ENCODE assay signal across 8 cellular contexts in genomic region chr20:59940956-59941294, GRCh38. TPM values are rescaled to one million over a fixed set of nuclear protein-coding genes. Genes with fewer than 3 reads are reported as not detected.
DNase-seq lines count a peak whose midpoint lies in the region; ATAC-seq, FAIRE-seq and TF ChIP-seq lines count a peak whose summit lies in the region.

No MANE protein-coding gene starts in this region.

- peak overlapping the region; percentile 74 to 93 (median 89) for H3K4me3 ChIP-seq in BLaER1 treated with 17β-estradiol and CSF1 and Interleukin-3, amounts not matched to agents 10 nM and 100 nM
- H3K4me3 ChIP-seq in GM12878 = peak overlapping the region; percentile 99
- peak overlapping the region; percentile 84 for H3K4me3 ChIP-seq in mononuclear cell (ENCODE audit: low read length)

- no peak; a peak in 1 of 4 replicates for TF ChIP-seq EP300 in GM12878 (IDR thresholded peaks at IDR 0.05; ENCODE audit: borderline replicate concordance in 1 of 2, control insufficient read depth in 1 of 2, low read depth in 2 of 2, low read length in 2 of 2)

- no TSS peak for BruUV-seq in GM12878 (replicated peaks; lab: Mats Ljungman, UMichigan)

- H3K9me3 ChIP-seq in BLaER1 treated with 17β-estradiol and CSF1 and Interleukin-3, amounts not matched to agents 10 nM and 100 nM (replicated peaks in 1 of 11) = no peaks in the 10 kb centered on the region
- H3K9me3 ChIP-seq in GM12878 (replicated peaks; ENCODE audit: control insufficient read depth, insufficient read depth, low read length) (no peaks in the 10 kb centered on the region), mononuclear cell (ENCODE audit: low read depth, low read length) (no peaks in the 10 kb centered on the region)

- peak overlapping the region; percentile 85 to 97 (median 93) for H3K4me2 ChIP-seq in BLaER1 treated with 17β-estradiol and CSF1 and Interleukin-3, amounts not matched to agents 10 nM and 100 nM
- peak overlapping the region; percentile 97 for H3K4me2 ChIP-seq in GM12878 (ENCODE audit: control insufficient read depth, insufficient read depth)

- POLR2A ChIA-PET in GM12878 (lab: Charles Lee) = interaction anchor here (0.7 to 1.3 kb wide), 2 partner anchors 8 to 1600 kb away, joined by 3 read pairs; no protein-coding TSS in a partner anchor

- ATAC-seq in HG02610 (IDR thresholded peaks at IDR 0.05; ENCODE audit: unreplicated experiment) = peak; percentile 1
- no peak; the same call in 2 of the 3 replicates for ATAC-seq in GM12878

- CTCF ChIA-PET in GM12878 (lab: Yijun Ruan, JAX) = interaction anchor here (1.0 to 9.5 kb wide), 4 partner anchors 9 to 270 kb away, joined by 3 to 173 read pairs (median 4); no protein-coding TSS in a partner anchor

- TF ChIP-seq POLR2A in GM12878 (IDR thresholded peaks at IDR 0.05; ENCODE audit: low read depth, low read length) (no peak), erythroblast (IDR thresholded peaks at IDR 0.05; ENCODE audit: low read length) (no peak)

- TF ChIP-seq RAD21 in GM12878 (IDR thresholded peaks at IDR 0.05; ENCODE audit: insufficient read depth, low read depth, low read length) = no peak

- H3K9ac ChIP-seq in BLaER1 treated with 17β-estradiol and CSF1 and Interleukin-3, amounts not matched to agents 10 nM and 100 nM = peak overlapping the region; percentile 80 to 91 (median 84)
- H3K9ac ChIP-seq in GM12878 (ENCODE audit: control insufficient read depth, insufficient read depth, low read length) = peak overlapping the region; percentile 74

- no peak for FAIRE-seq in GM12878 (lab: Jason Lieb, UNC)

- TF ChIP-seq CTCF in GM12878 (IDR thresholded peaks at IDR 0.05 in 2 of 3, conservative IDR thresholded peaks at IDR 0.05 in 1 of 3; ENCODE audit: control insufficient read depth in 2 of 3, extremely low read depth in 1 of 3, insufficient read depth in 1 of 3, low read depth in 3 of 3, low read length in 3 of 3) = no peak

- in situ Hi-C loops in GM12878 (cut with MboI) = no loop called here

- intact Hi-C loops in GM12878 (cut with micrococcal nuclease; ENCODE audit: unreplicated experiment) = loop anchor here (10.0 kb wide), 1 partner anchor 114 kb away; no protein-coding TSS in a partner anchor

- DNase-seq in GM12878 (ENCODE audit: low read depth, low spot score) (no peak), NCI-H2196 treated with DMSO at 0.1 percent for 48 hours (lab: John Stamatoyannopoulos, UW; ENCODE audit: unreplicated experiment) (no peak), SIG-M5 treated with dmso at 0.1 percent for 504 hours (lab: John Stamatoyannopoulos, UW; ENCODE audit: unreplicated experiment) (no peak), erythroblast (lab: John Stamatoyannopoulos, UW) (no peak)
- no peak for DNase-seq in activated CD4-positive, alpha-beta T cell treated with anti-CD3 and anti-CD28 coated beads, Interleukin-2, amount 50 U/mL, for 48 hours

- H3K27me3 ChIP-seq in BLaER1 treated with 17β-estradiol and CSF1 and Interleukin-3, amounts not matched to agents 10 nM and 100 nM = no peaks in the 10 kb centered on the region
- H3K27me3 ChIP-seq in GM12878 (replicated peaks in 1 of 2; ENCODE audit: control insufficient read depth in 2 of 2, insufficient read depth in 2 of 2, low read length in 1 of 2) = no peaks in the 10 kb centered on the region
- H3K27me3 ChIP-seq in mononuclear cell (ENCODE audit: insufficient read depth, low read length) = no peaks in the 10 kb centered on the region

- H4K20me1 ChIP-seq in BLaER1 treated with 17β-estradiol and CSF1 and Interleukin-3, amounts not matched to agents 10 nM and 100 nM = peaks cover 17 to 36% (median 26%) of the 10 kb centered on the region in 11 experiments; a peak in 15 of 22 replicates
- no peaks in the 10 kb centered on the region for H4K20me1 ChIP-seq in GM12878 (ENCODE audit: control insufficient read depth, insufficient read depth)

- H3K36me3 ChIP-seq in BLaER1 treated with 17β-estradiol and CSF1 and Interleukin-3, amounts not matched to agents 10 nM and 100 nM = peaks cover 17 to 48% (median 35%) of the 10 kb centered on the region in 11 experiments
- peaks cover 0 to 1% of the 10 kb centered on the region in 2 experiments; a peak in 1 of 4 replicates for H3K36me3 ChIP-seq in GM12878 (ENCODE audit: control insufficient read depth in 2 of 2, insufficient read depth in 2 of 2, low read length in 1 of 2)

- peaks cover 41 to 52% (median 48%) of the 10 kb centered on the region in 10 experiments for H3K4me1 ChIP-seq in BLaER1 treated with 17β-estradiol and CSF1 and Interleukin-3, amounts not matched to agents 10 nM and 100 nM
- H3K4me1 ChIP-seq in GM12878 (ENCODE audit: control insufficient read depth, insufficient read depth, low read length) = peaks cover 10% of the 10 kb centered on the region
- H3K4me1 ChIP-seq in mononuclear cell (ENCODE audit: insufficient read depth, low read length) = peaks cover 49% of the 10 kb centered on the region

- H3K79me2 ChIP-seq in GM12878 (ENCODE audit: control insufficient read depth, insufficient read depth, low read length) = peaks cover 14% of the 10 kb centered on the region

- RAD21 ChIA-PET in GM12878 (lab: Charles Lee; ENCODE audit: unreplicated experiment) = interaction anchor here (0.9 to 1.2 kb wide), 4 partner anchors 9 to 117 kb away, joined by 3 to 4 read pairs (median 4); no protein-coding TSS in a partner anchor

- H2AFZ ChIP-seq in GM12878 (ENCODE audit: control insufficient read depth, low read depth, low read length) = peak overlapping the region; percentile 98

- WGBS in GM12878 (ENCODE audit: insufficient coverage, insufficient replicate concordance, low lambda C conversion rate, missing lambda C conversion rate) = 0% methylated on average over 4 of the region's 4 CpGs

- peak overlapping the region; percentile 82 to 95 (median 88) for H3K27ac ChIP-seq in BLaER1 treated with 17β-estradiol and CSF1 and Interleukin-3, amounts not matched to agents 10 nM and 100 nM
- H3K27ac ChIP-seq in GM12878 (ENCODE audit: control insufficient read depth, insufficient read depth) = peak overlapping the region; percentile 93

- SMC1A ChIA-PET in GM12878 (lab: Charles Lee; ENCODE audit: uncharacterized antibody, unreplicated experiment) = interaction anchor here (0.7 to 2.5 kb wide), 5 partner anchors 9 to 188 kb away, joined by 3 to 8 read pairs (median 5); no protein-coding TSS in a partner anchor

RNA-seq across cellular contexts. Expression of gene FAM217B, which starts 0.7 kb away (rescaled TPM):
- total RNA-seq in GM12878 (2013; cell fraction: nucleolus; rRNA removed) = 7.7 and 9.7 TPM in 2 replicates
- 8.9 and 9.1 TPM in 2 replicates for total RNA-seq in GM12878 (2014; rRNA removed)
- 6.0 and 6.8 TPM in 2 replicates for total RNA-seq in GM12878 (2014; rRNA removed; fragmentation: Illumina TruSeq; extraction: Trizol)
- total RNA-seq in GM12878 (2021) = 15.1 and 16.0 TPM in 2 replicates
- polyA plus RNA-seq in GM12878 (2011; ENCODE audit: low read depth) = 3.0 TPM
- polyA plus RNA-seq in GM12878 (2011; rRNA removed) = 14.5 and 25.4 TPM in 2 replicates
- polyA plus RNA-seq in GM12878 (2011; cell fraction: cytosol; rRNA removed) = 6.9 and 7.1 TPM in 2 replicates
- polyA plus RNA-seq in GM12878 (2011; cell fraction: nucleus; rRNA removed) = 4.2 and 4.4 TPM in 2 replicates
- polyA plus RNA-seq in GM12878 (2012) = 5.7 and 6.1 TPM in 2 replicates
- 11.2 and 14.2 TPM in 2 replicates for polyA plus RNA-seq in GM12878 (2014; fragmentation: Illumina TruSeq; extraction: Trizol)
- 1 to 10 TPM; 6.3 to 6.8 TPM for polyA plus RNA-seq in GM12878 (2014; fragmentation: Nextera tagmentation; extraction: Ambion mirVana)
- 6.8 and 10.0 TPM in 2 replicates for polyA plus RNA-seq in GM12878 (2014; rRNA removed)
- polyA plus RNA-seq in GM12878 (2016; fragmentation: Nextera tagmentation; extraction: Ambion mirVana) = 10 to 100 TPM; 17.5 to 18.3 TPM
- polyA minus RNA-seq in GM12878 (2011; rRNA and poly(A)+ RNA removed) = 9.1 and 11.4 TPM in 2 replicates
- 3.7 and 5.0 TPM in 2 replicates for polyA minus RNA-seq in GM12878 (2011; cell fraction: cytosol; rRNA and poly(A)+ RNA removed)
- polyA minus RNA-seq in GM12878 (2011; cell fraction: nucleus; rRNA and poly(A)+ RNA removed) = 7.1 and 8.5 TPM in 2 replicates
- total RNA-seq in mononuclear cell = 8.3 TPM

RNA-seq across cellular contexts. Expression of gene PPP1R3D, which starts 0.8 kb away (rescaled TPM):
- 6.3 and 6.8 TPM in 2 replicates for total RNA-seq in GM12878 (2013; cell fraction: nucleolus; rRNA removed)
- total RNA-seq in GM12878 (2014; rRNA removed) (4.4 TPM in 2 replicates), GM12878 (2014; rRNA removed; fragmentation: Illumina TruSeq; extraction: Trizol) (3.3 and 3.6 TPM in 2 replicates), GM12878 (2021) (4.8 and 5.1 TPM in 2 replicates), mononuclear cell (6.7 TPM)
- polyA plus RNA-seq in GM12878 (2011; ENCODE audit: low read depth) = 0.91 TPM
- polyA plus RNA-seq in GM12878 (2011; rRNA removed) (2.0 and 2.8 TPM in 2 replicates), GM12878 (2014; fragmentation: Illumina TruSeq; extraction: Trizol) (3.1 and 4.1 TPM in 2 replicates), GM12878 (2014; fragmentation: Nextera tagmentation; extraction: Ambion mirVana) (1 to 10 TPM in 1 of 2 experiments, under 1 TPM in 1; 0.74 to 1.3 TPM), GM12878 (2014; rRNA removed) (2.7 and 3.0 TPM in 2 replicates), GM12878 (2016; fragmentation: Nextera tagmentation; extraction: Ambion mirVana) (1 to 10 TPM in 1 of 2 experiments, under 1 TPM in 1; 0.39 to 2.8 TPM)
- polyA plus RNA-seq in GM12878 (2011; cell fraction: cytosol; rRNA removed) = 1.3 and 1.7 TPM in 2 replicates
- polyA plus RNA-seq in GM12878 (2011; cell fraction: nucleus; rRNA removed) = 3.2 and 3.5 TPM in 2 replicates
- 1.2 and 3.1 TPM in 2 replicates for polyA plus RNA-seq in GM12878 (2012)
- 2.4 and 4.0 TPM in 2 replicates for polyA minus RNA-seq in GM12878 (2011; rRNA and poly(A)+ RNA removed)
- 1.6 and 2.5 TPM in 2 replicates for polyA minus RNA-seq in GM12878 (2011; cell fraction: cytosol; rRNA and poly(A)+ RNA removed)
- polyA minus RNA-seq in GM12878 (2011; cell fraction: nucleus; rRNA and poly(A)+ RNA removed) = 7.9 and 10.0 TPM in 2 replicates

RNA-seq across cellular contexts. Expression of gene SYCP2, which starts 7.5 kb away (rescaled TPM):
- total RNA-seq in GM12878 (2013; cell fraction: nucleolus; rRNA removed) = 1.4 and 2.9 TPM in 2 replicates
- total RNA-seq in GM12878 (2014; rRNA removed) (0.16 TPM in 1 of 2 replicates, not detected in the other), GM12878 (2014; rRNA removed; fragmentation: Illumina TruSeq; extraction: Trizol) (0.04 and 0.14 TPM in 2 replicates), GM12878 (2021) (0.13 TPM in 2 replicates), mononuclear cell (1.8 TPM)
- polyA plus RNA-seq in GM12878 (2011; ENCODE audit: low read depth) = 0.38 TPM
- polyA plus RNA-seq in GM12878 (2011; rRNA removed) (0.10 and 0.16 TPM in 2 replicates), GM12878 (2014; fragmentation: Illumina TruSeq; extraction: Trizol) (0.09 and 0.95 TPM in 2 replicates), GM12878 (2014; fragmentation: Nextera tagmentation; extraction: Ambion mirVana) (under 1 TPM; 0.04 to 0.10 TPM), GM12878 (2014; rRNA removed) (0.01 and 0.22 TPM in 2 replicates), GM12878 (2016; fragmentation: Nextera tagmentation; extraction: Ambion mirVana) (under 1 TPM in 1 of 2 experiments, not detected in 1; 0.18 TPM)
- polyA plus RNA-seq in GM12878 (2011; cell fraction: cytosol; rRNA removed) = 0.01 TPM in 1 of 2 replicates, not detected in the other
- polyA plus RNA-seq in GM12878 (2011; cell fraction: nucleus; rRNA removed) = 0.12 and 0.21 TPM in 2 replicates
- 0.23 and 0.25 TPM in 2 replicates for polyA plus RNA-seq in GM12878 (2012)
- polyA minus RNA-seq in GM12878 (2011; rRNA and poly(A)+ RNA removed) = not detected in 2 replicates
- not detected in 2 replicates for polyA minus RNA-seq in GM12878 (2011; cell fraction: cytosol; rRNA and poly(A)+ RNA removed)
- polyA minus RNA-seq in GM12878 (2011; cell fraction: nucleus; rRNA and poly(A)+ RNA removed) = not detected in 2 replicates

RNA-seq across cellular contexts. Expression of gene CDH26, which starts 17.3 kb away (rescaled TPM):
- 0.79 and 0.93 TPM in 2 replicates for total RNA-seq in GM12878 (2013; cell fraction: nucleolus; rRNA removed)
- total RNA-seq in GM12878 (2014; rRNA removed) (0.06 and 0.16 TPM in 2 replicates), GM12878 (2014; rRNA removed; fragmentation: Illumina TruSeq; extraction: Trizol) (not detected in 2 replicates), GM12878 (2021) (0.10 TPM in 1 of 2 replicates, not detected in the other), mononuclear cell (0.73 TPM)
- polyA plus RNA-seq in GM12878 (2011; ENCODE audit: low read depth) = not detected
- polyA plus RNA-seq in GM12878 (2011; rRNA removed) (0.16 and 0.39 TPM in 2 replicates), GM12878 (2014; fragmentation: Illumina TruSeq; extraction: Trizol) (0.03 TPM in 1 of 2 replicates, not detected in the other), GM12878 (2014; fragmentation: Nextera tagmentation; extraction: Ambion mirVana) (under 1 TPM in 1 of 2 experiments, not detected in 1; 0.05 TPM), GM12878 (2014; rRNA removed) (0.18 and 0.19 TPM in 2 replicates), GM12878 (2016; fragmentation: Nextera tagmentation; extraction: Ambion mirVana) (not detected)
- 0.06 and 0.08 TPM in 2 replicates for polyA plus RNA-seq in GM12878 (2011; cell fraction: cytosol; rRNA removed)
- 0.98 and 1.3 TPM in 2 replicates for polyA plus RNA-seq in GM12878 (2011; cell fraction: nucleus; rRNA removed)
- polyA plus RNA-seq in GM12878 (2012) = 0.14 TPM in 1 of 2 replicates, not detected in the other
- 0.15 and 0.21 TPM in 2 replicates for polyA minus RNA-seq in GM12878 (2011; rRNA and poly(A)+ RNA removed)
- polyA minus RNA-seq in GM12878 (2011; cell fraction: cytosol; rRNA and poly(A)+ RNA removed) = not detected in 2 replicates
- polyA minus RNA-seq in GM12878 (2011; cell fraction: nucleus; rRNA and poly(A)+ RNA removed) = 0.12 and 0.48 TPM in 2 replicates
